8 cellular contexts compared by ENCODE assay signal in the genomic region with DNA sequence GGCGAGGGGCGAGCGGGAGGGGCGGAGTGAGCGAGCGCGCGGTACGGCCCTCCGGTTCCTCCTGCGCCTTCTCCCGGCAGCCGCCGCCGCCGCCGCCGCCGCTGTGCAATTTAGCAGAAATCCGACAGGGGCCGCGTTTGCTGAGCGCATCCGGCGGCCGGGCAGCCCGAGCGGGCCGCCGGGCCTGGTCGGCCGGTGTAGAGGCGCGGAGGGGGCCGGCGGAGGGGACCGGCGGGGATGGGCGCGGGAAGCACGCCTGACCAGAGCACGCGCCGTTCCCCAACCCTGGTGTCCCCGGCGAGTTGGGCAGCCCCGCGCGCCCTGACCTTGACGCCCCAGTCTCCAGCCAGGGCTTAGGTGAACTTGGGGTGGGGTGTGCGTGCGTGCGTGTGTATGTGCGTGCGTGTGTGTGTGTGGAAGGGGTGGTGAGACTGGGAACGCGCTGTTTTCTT.
DNase-seq lines count a peak whose midpoint lies in the region; ATAC-seq, FAIRE-seq and TF ChIP-seq lines count a peak whose summit lies in the region.

No MANE protein-coding gene starts in this region.

- TF ChIP-seq CTCF in A673 (conservative IDR thresholded peaks at IDR 0.05; ENCODE audit: low read depth, low read length) = peak; percentile 58
- TF ChIP-seq CTCF in body of pancreas (IDR thresholded peaks at IDR 0.05) = peak; percentile 35 to 76 (median 46)

- H3K4me3 ChIP-seq in A673 (ENCODE audit: low read depth, low read length, poor library complexity, severe bottlenecking) = peak overlapping the region; percentile 63
- H3K4me3 ChIP-seq in body of pancreas = peak overlapping the region; percentile 9 to 22
- H3K4me3 ChIP-seq in small intestine (ENCODE audit: low read depth in 1 of 2, low read length in 2 of 2) = peak overlapping the region; percentile 19 to 58

- POLR2A ChIA-PET in A673 (lab: Charles Lee; ENCODE audit: low non-redundant PET) = no interaction called here

- peak; percentile 78 for DNase-seq in A673 (ENCODE audit: low spot score)
- DNase-seq in GM12891 (ENCODE audit: insufficient read length, low spot score) = peak; percentile 77
- peak; percentile 7 for DNase-seq in RCC 7860 (ENCODE audit: low spot score)
- peak; percentile 58 to 70 (median 64) for DNase-seq in body of pancreas
- DNase-seq in iPS-NIHi7 (ENCODE audit: extremely low spot score) = peak; percentile 78
- peak; percentile 25 for DNase-seq in small intestine
- DNase-seq in NCI-H187 treated with DMSO at 0.1 percent for 48 hours (lab: John Stamatoyannopoulos, UW) = no peak

- CTCF ChIA-PET in A673 (lab: Charles Lee) = no interaction called here

- no peak for TF ChIP-seq POLR2A in GM12891 (IDR thresholded peaks at IDR 0.05; ENCODE audit: low read depth, low read length)
- TF ChIP-seq POLR2A in body of pancreas (IDR thresholded peaks at IDR 0.05) = no peak

- no peaks in the 10 kb centered on the region for H3K36me3 ChIP-seq in A673 (ENCODE audit: insufficient read depth, low read length, poor library complexity, severe bottlenecking)
- H3K36me3 ChIP-seq in body of pancreas (replicated peaks in 1 of 2; ENCODE audit: insufficient read depth in 1 of 2, low read depth in 2 of 2) = no peaks in the 10 kb centered on the region
- H3K36me3 ChIP-seq in small intestine (ENCODE audit: control insufficient read depth in 2 of 2, insufficient read depth in 2 of 2, low read length in 2 of 2) = no peaks in the 10 kb centered on the region

- H3K4me1 ChIP-seq in A673 (ENCODE audit: insufficient read depth, low read length, poor library complexity, severe bottlenecking) (peaks cover 18% of the 10 kb centered on the region), body of pancreas (peaks cover 42% of the 10 kb centered on the region), small intestine (ENCODE audit: control insufficient read depth in 2 of 2, insufficient read depth in 1 of 2, low read depth in 1 of 2, low read length in 1 of 2) (peaks cover 0 to 4% of the 10 kb centered on the region in 2 donors)

- WGBS in body of pancreas, 2 donors = 0 to 2% methylated on average over 7 to 43 of the region's 57 CpGs
- 0 to 1% (median 1%) methylated on average over 40 to 57 of the region's 57 CpGs for WGBS in small intestine, 3 donors

- peaks cover 52% of the 10 kb centered on the region for H3K27me3 ChIP-seq in A673 (replicated peaks; ENCODE audit: insufficient read depth, low read depth, low read length, poor library complexity)
- H3K27me3 ChIP-seq in body of pancreas = peaks cover 0 to 29% of the 10 kb centered on the region in 2 donors
- peaks cover 19 to 24% of the 10 kb centered on the region in 2 donors for H3K27me3 ChIP-seq in small intestine (ENCODE audit: control insufficient read depth in 2 of 2, insufficient read depth in 2 of 2, low read length in 2 of 2)

- FAIRE-seq in GM12891 (lab: Jason Lieb, UNC) (no peak), RCC 7860 (lab: Jason Lieb, UNC) (no peak), small intestine (lab: Jason Lieb, UNC) (no peak)

- intact Hi-C loops in A673 (cut with micrococcal nuclease; ENCODE audit: unreplicated experiment) (loop anchor here (1.0 to 5.0 kb wide), 2 partner anchors 180 to 423 kb away; no protein-coding TSS in a partner anchor), body of pancreas (cut with DNase I) (no loop called here)

- no peaks in the 10 kb centered on the region for H3K9me3 ChIP-seq in A673 (ENCODE audit: low read depth, low read length, poor library complexity, severe bottlenecking)
- no peaks in the 10 kb centered on the region for H3K9me3 ChIP-seq in body of pancreas
- no peaks in the 10 kb centered on the region for H3K9me3 ChIP-seq in small intestine (ENCODE audit: control insufficient read depth, low read depth)

- ATAC-seq in HG03103 (IDR thresholded peaks at IDR 0.05; ENCODE audit: low read depth, unreplicated experiment) (peak; percentile 82), body of pancreas (peak; percentile 85)

- peak overlapping the region; percentile 10 for H3K27ac ChIP-seq in A673 (ENCODE audit: low read depth, low read length, poor library complexity, severe bottlenecking)
- no peak overlapping the region for H3K27ac ChIP-seq in body of pancreas
- peak overlapping the region in 1 of 2 donors; percentile 80 for H3K27ac ChIP-seq in small intestine (ENCODE audit: low read depth in 1 of 2, low read length in 1 of 2)

- no TSS peak for BruUV-seq in A673 (replicated peaks; lab: Mats Ljungman, UMichigan)

TF ChIP-seq in GM12891, 5 proteins besides CTCF, POLR2A, EP300 and RAD21:
- no peak for TF ChIP-seq PAX5 (IDR thresholded peaks at IDR 0.05; ENCODE audit: insufficient read depth, low read length, severe bottlenecking)
- TF ChIP-seq POLR2AphosphoS5 (IDR thresholded peaks at IDR 0.05; ENCODE audit: low read depth, low read length) = no peak
- TF ChIP-seq POU2F2 (IDR thresholded peaks at IDR 0.05; ENCODE audit: low read depth, low read length) = no peak
- no peak for TF ChIP-seq SPI1 (IDR thresholded peaks at IDR 0.05; ENCODE audit: low read depth, low read length)
- no peak for TF ChIP-seq TAF1 (IDR thresholded peaks at IDR 0.05; ENCODE audit: low read depth, low read length)
